8 cellular contexts compared by ENCODE assay signal in genomic region chr4:26320159-26320452, GRCh38. TPM values are rescaled to one million over a fixed set of nuclear protein-coding genes. Genes with fewer than 3 reads are reported as not detected.
DNase-seq lines count a peak whose midpoint lies in the region; ATAC-seq and TF ChIP-seq lines count a peak whose summit lies in the region.

No MANE protein-coding gene starts in this region.

- peak in 4 of 6 experiments; percentile 60 to 85 (median 62) for DNase-seq in stimulated activated naive CD4-positive, alpha-beta T cell (lab: John Stamatoyannopoulos, UW)
- DNase-seq in stimulated activated naive CD4-positive, alpha-beta T cell treated with Interleukin-2 at 50 U/mL for 16 hours (lab: John Stamatoyannopoulos, UW) = no peak
- DNase-seq in WERI-Rb-1 = no peak
- DNase-seq in fibroblast of mammary gland (ENCODE audit: low read depth) = peak; percentile 33
- DNase-seq in ovary = peak in 1 of 5 donors; percentile 23
- DNase-seq in SHP77 treated with DMSO at 0.1 percent for 48 hours (lab: John Stamatoyannopoulos, UW) = no peak
- DNase-seq in NCI-H2081 treated with DMSO at 0.1 percent for 48 hours (lab: John Stamatoyannopoulos, UW) = no peak

- WGBS in ovary, 3 donors = 0 to 3% (median 0%) methylated on average over 11 of the region's 11 CpGs

- H3K4me3 ChIP-seq in WERI-Rb-1 (ENCODE audit: low read depth, low read length) = peak overlapping the region; percentile 93
- H3K4me3 ChIP-seq in fibroblast of mammary gland (ENCODE audit: control insufficient read depth, low read depth, low read length) = peak overlapping the region; percentile 73
- peak overlapping the region; percentile 59 for H3K4me3 ChIP-seq in ovary

- peak overlapping the region; percentile 98 for H3K27ac ChIP-seq in WERI-Rb-1
- H3K27ac ChIP-seq in ovary = peak overlapping the region; percentile 85 to 86

- no peak for TF ChIP-seq CTCF in WERI-Rb-1 (IDR thresholded peaks at IDR 0.05; ENCODE audit: low read depth, low read length)
- no peak for TF ChIP-seq CTCF in fibroblast of mammary gland (conservative IDR thresholded peaks at IDR 0.05; ENCODE audit: control insufficient read depth, insufficient read depth, low read depth, low read length)
- TF ChIP-seq CTCF in ovary (IDR thresholded peaks at IDR 0.05) = no peak

- no peak for TF ChIP-seq POLR2A in ovary (IDR thresholded peaks at IDR 0.05)

- H3K27me3 ChIP-seq in WERI-Rb-1 (ENCODE audit: insufficient read depth, low read depth, severe bottlenecking) = no peaks in the 10 kb centered on the region
- H3K27me3 ChIP-seq in ovary = no peaks in the 10 kb centered on the region

- H3K36me3 ChIP-seq in WERI-Rb-1 (peaks cover 3% of the 10 kb centered on the region; the same call in 1 of the 2 replicates), ovary (no peaks in the 10 kb centered on the region)

- peak; percentile 15 for ATAC-seq in HG02973 (IDR thresholded peaks at IDR 0.05; ENCODE audit: unreplicated experiment)

- TF ChIP-seq EP300 in ovary (IDR thresholded peaks at IDR 0.05) = no peak

- intact Hi-C loops in ovary (cut with DNase I) = loop anchor here in 3 of 4 donors (5.0 to 10.0 kb wide), 4 partner anchors 75 to 293 kb away; no protein-coding TSS in a partner anchor

- H3K4me1 ChIP-seq in ovary (ENCODE audit: insufficient read depth) = peaks cover 6% of the 10 kb centered on the region

- H3K9me3 ChIP-seq in WERI-Rb-1 (ENCODE audit: severe bottlenecking) = peaks cover 7% of the 10 kb centered on the region
- no peaks in the 10 kb centered on the region for H3K9me3 ChIP-seq in ovary

RNA-seq across cellular contexts. Expression of gene RBPJ, which starts 0.7 kb away (rescaled TPM):
- 10 to 100 TPM; 55.6 to 75.1 (median 68.5) TPM for total RNA-seq in ovary
- polyA plus RNA-seq in ovary = 10 to 100 TPM; 36.0 to 61.9 TPM

Comparison
In these comparisons a context has a peak if more than half of its experiments do, and no peak if none do; other contexts are left out.
1. DNase-seq: peak in stimulated activated naive CD4-positive, alpha-beta T cell (4 of 6) and fibroblast of mammary gland (single experiment); none in stimulated activated naive CD4-positive, alpha-beta T cell treated with Interleukin-2 at 50 U/mL for 16 hours (single experiment), WERI-Rb-1 (single experiment), SHP77 treated with DMSO at 0.1 percent for 48 hours (single experiment) and NCI-H2081 treated with DMSO at 0.1 percent for 48 hours (single experiment).
2. Peak in every context shown above with its lines, with median percentiles within 50 percentile points of each other: H3K4me3 ChIP-seq.